ENCODE assay signal across 27 cellular contexts in the genomic region with DNA sequence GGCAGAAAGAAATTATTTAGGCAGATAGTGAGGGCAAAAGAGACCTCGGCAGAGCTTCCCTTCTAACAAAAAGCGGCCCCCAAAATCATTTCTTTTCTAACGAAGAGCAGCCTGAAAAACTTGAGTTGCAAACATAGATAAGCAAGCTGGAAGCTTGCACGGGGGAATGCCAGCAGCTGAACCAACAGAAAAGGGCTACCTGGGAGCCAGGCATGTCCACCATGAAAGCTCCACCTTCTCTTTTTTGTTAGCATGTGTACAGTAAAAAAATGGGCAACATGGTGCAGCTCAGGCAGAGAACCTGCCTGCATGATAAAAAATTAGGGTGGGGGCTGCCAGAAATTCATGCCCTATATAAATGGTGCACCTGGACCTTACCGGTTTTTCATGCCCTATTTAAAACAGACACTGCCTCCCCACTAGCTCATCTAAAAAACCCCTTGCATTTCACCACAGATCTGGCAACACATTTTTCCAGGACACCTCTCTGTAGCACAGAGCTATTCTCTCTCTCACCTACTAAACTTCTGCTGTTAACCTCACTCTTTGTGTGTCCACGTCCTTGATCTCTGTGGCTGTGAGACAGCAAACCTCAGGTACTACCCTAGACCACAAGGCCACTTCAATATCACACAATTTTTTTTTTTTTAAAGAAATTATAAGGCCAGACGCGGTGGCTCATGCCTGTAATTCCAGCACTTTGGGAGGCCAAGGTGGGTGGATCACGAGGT. TPM values are rescaled to one million over a fixed set of nuclear protein-coding genes. Genes with fewer than 3 reads are reported as not detected.
DNase-seq lines count a peak whose midpoint lies in the region; ATAC-seq and TF ChIP-seq lines count a peak whose summit lies in the region.
"Had no signal": no experiment of that assay in that cellular context is flagged by ENCODE, and none has a peak within 500 bp of the region (broad histone marks: within the 10 kb centered on the region; RNA-seq: fewer than 3 reads in every experiment).

No MANE protein-coding gene starts in this region.

- no peaks in the 10 kb centered on the region for H3K27me3 Mint-ChIP-seq in stimulated activated naive CD8-positive, alpha-beta T cell treated with anti-CD3 and anti-CD28 coated beads, Interleukin-15, amount 100 ng/mL, for 72 hours
- no peaks in the 10 kb centered on the region for H3K27me3 Mint-ChIP-seq in activated CD8-positive, alpha-beta T cell treated with anti-CD3 and anti-CD28 coated beads, Interleukin-2, amount 10 ng/mL, durations not matched to agents 7 days and 5 days (ENCODE audit: low read depth)
- H3K27me3 Mint-ChIP-seq in immature natural killer cell (ENCODE audit: low read depth in 3 of 3) = peaks cover 0 to 5% (median 2%) of the 10 kb centered on the region in 3 donors
- H3K27me3 Mint-ChIP-seq: B cell had no signal

- H3K4me3 Mint-ChIP-seq in stimulated activated naive CD8-positive, alpha-beta T cell treated with anti-CD3 and anti-CD28 coated beads, Interleukin-15, amount 100 ng/mL, for 72 hours = no peak overlapping the region
- no peak overlapping the region for H3K4me3 Mint-ChIP-seq in activated CD8-positive, alpha-beta T cell treated with anti-CD3 and anti-CD28 coated beads, Interleukin-2, amount 10 ng/mL, durations not matched to agents 7 days and 5 days
- H3K4me3 Mint-ChIP-seq in immature natural killer cell = peak overlapping the region; percentile 14 to 61 (median 18)
- H3K4me3 Mint-ChIP-seq: B cell, CD14-positive monocyte had no signal

- intact Hi-C loops in dorsolateral prefrontal cortex (cut with DNase I) = no loop called here
- intact Hi-C loops in esophagus squamous epithelium (cut with DNase I) = no loop called here

- H3K4me3 ChIP-seq in dorsolateral prefrontal cortex (no peak overlapping the region), esophagus squamous epithelium (no peak overlapping the region)
- H3K4me3 ChIP-seq: A549, GM23248, HAP-1, Peyer's patch, SJSA1 had no signal

- TF ChIP-seq POLR2A in esophagus squamous epithelium (IDR thresholded peaks at IDR 0.05) = no peak

- no peak for TF ChIP-seq CTCF in dorsolateral prefrontal cortex (IDR thresholded peaks at IDR 0.05 in 54 of 56, conservative IDR thresholded peaks at IDR 0.05 in 2 of 56; ENCODE audit: low read depth in 1 of 56, partially characterized antibody in 56 of 56)
- TF ChIP-seq CTCF in esophagus squamous epithelium (IDR thresholded peaks at IDR 0.05) = no peak

- POLR2A ChIA-PET in activated CD8-positive, alpha-beta T cell treated with anti-CD3 and anti-CD28 coated beads, Interleukin-2, amount 10 ng/mL, durations not matched to agents 7 days and 5 days (lab: Charles Lee) = interaction anchor here (1.1 to 1.2 kb wide), 2 partner anchors 18 to 30 kb away, joined by 3 read pairs; a partner anchor contains a TSS

- H3K36me3 ChIP-seq in esophagus squamous epithelium = peaks cover 0 to 37% (median 0%) of the 10 kb centered on the region in 3 donors
- H3K36me3 ChIP-seq: SJSA1 had no signal

- no peaks in the 10 kb centered on the region for H3K4me1 ChIP-seq in esophagus squamous epithelium
- H3K4me1 ChIP-seq: A549, HAP-1, Peyer's patch, SJSA1 had no signal

- no peaks in the 10 kb centered on the region for H3K9me3 ChIP-seq in esophagus squamous epithelium
- H3K9me3 ChIP-seq: A549, HAP-1, Peyer's patch, SJSA1 had no signal

- DNase-seq in stimulated activated naive CD8-positive, alpha-beta T cell treated with anti-CD3 and anti-CD28 coated beads, Interleukin-15, amount 100 ng/mL, for 72 hours = no peak
- DNase-seq in stimulated activated naive CD8-positive, alpha-beta T cell treated with anti-CD3 and anti-CD28 coated beads, Interleukin-15, Interleukin-2, amounts not matched to agents 100 U/mL and 50 U/mL, for 24 hours = no peak
- DNase-seq in activated CD8-positive, alpha-beta T cell treated with anti-CD3 and anti-CD28 coated beads, Interleukin-2, amount 10 ng/mL, durations not matched to agents 7 days and 5 days = no peak
- DNase-seq in immature natural killer cell (peak; percentile 62 to 75 (median 65)), HuH-7.5 (ENCODE audit: low spot score) (no peak), dorsolateral prefrontal cortex (no peak), esophagus squamous epithelium (lab: John Stamatoyannopoulos, UW) (no peak)
- DNase-seq: DMS53; EL; GF-D8; GM23248; NCI-H1092 treated with DMSO at 0.1 percent for 48 hours; NCI-H1436 treated with DMSO at 0.1 percent for 48 hours; NCI-H2171; NCI-H345; NCI-H524; NCI-H774; NK-92 treated with Interleukin-12 subunit alpha and Interleukin-12 subunit beta, amount 100 ng/mL, for 24 hours; Peyer's patch had no signal

- no peaks in the 10 kb centered on the region for H3K27me3 ChIP-seq in dorsolateral prefrontal cortex
- H3K27me3 ChIP-seq in esophagus squamous epithelium = no peaks in the 10 kb centered on the region
- H3K27me3 ChIP-seq: Peyer's patch, SJSA1 had no signal

- CTCF ChIA-PET in activated CD8-positive, alpha-beta T cell treated with anti-CD3 and anti-CD28 coated beads, Interleukin-2, amount 10 ng/mL, durations not matched to agents 7 days and 5 days (lab: Charles Lee) = interaction anchor here (1.5 to 2.0 kb wide), 2 partner anchors 29 to 34 kb away, joined by 3 to 14 read pairs; a partner anchor contains a TSS

- H3K27ac ChIP-seq in dorsolateral prefrontal cortex (no peak overlapping the region), esophagus squamous epithelium (no peak overlapping the region)
- H3K27ac ChIP-seq: A549, GM23248, HL-60, KMS-11, Peyer's patch, SJSA1 had no signal

- H3K27ac Mint-ChIP-seq in stimulated activated naive CD8-positive, alpha-beta T cell treated with anti-CD3 and anti-CD28 coated beads, Interleukin-15, amount 100 ng/mL, for 72 hours = no peak overlapping the region
- H3K27ac Mint-ChIP-seq in activated CD8-positive, alpha-beta T cell treated with anti-CD3 and anti-CD28 coated beads, Interleukin-2, amount 10 ng/mL, durations not matched to agents 7 days and 5 days = peak overlapping the region; percentile 21
- peak overlapping the region; percentile 3 to 73 (median 42) for H3K27ac Mint-ChIP-seq in immature natural killer cell
- H3K27ac Mint-ChIP-seq: B cell, CD14-positive monocyte had no signal

- no peaks in the 10 kb centered on the region for H3K4me1 Mint-ChIP-seq in stimulated activated naive CD8-positive, alpha-beta T cell treated with anti-CD3 and anti-CD28 coated beads, Interleukin-15, amount 100 ng/mL, for 72 hours
- peaks cover 6% of the 10 kb centered on the region for H3K4me1 Mint-ChIP-seq in activated CD8-positive, alpha-beta T cell treated with anti-CD3 and anti-CD28 coated beads, Interleukin-2, amount 10 ng/mL, durations not matched to agents 7 days and 5 days (ENCODE audit: low read depth)
- H3K4me1 Mint-ChIP-seq in immature natural killer cell = peaks cover 15 to 22% of the 10 kb centered on the region in 2 donors
- H3K4me1 Mint-ChIP-seq: B cell had no signal

- no peaks in the 10 kb centered on the region for H3K9me3 Mint-ChIP-seq in stimulated activated naive CD8-positive, alpha-beta T cell treated with anti-CD3 and anti-CD28 coated beads, Interleukin-15, amount 100 ng/mL, for 72 hours
- H3K9me3 Mint-ChIP-seq in activated CD8-positive, alpha-beta T cell treated with anti-CD3 and anti-CD28 coated beads, Interleukin-2, amount 10 ng/mL, durations not matched to agents 7 days and 5 days (ENCODE audit: insufficient read depth) = no peaks in the 10 kb centered on the region
- H3K9me3 Mint-ChIP-seq in immature natural killer cell = peaks cover 0 to 3% (median 0%) of the 10 kb centered on the region in 6 donors

- peaks cover 26% of the 10 kb centered on the region for H3K36me3 Mint-ChIP-seq in activated CD8-positive, alpha-beta T cell treated with anti-CD3 and anti-CD28 coated beads, Interleukin-2, amount 10 ng/mL, durations not matched to agents 7 days and 5 days (ENCODE audit: low read depth)
- peaks cover 4 to 19% (median 12%) of the 10 kb centered on the region in 3 donors for H3K36me3 Mint-ChIP-seq in immature natural killer cell

- 85 to 86% methylated on average over 6 to 8 of the region's 9 CpGs for WGBS in esophagus squamous epithelium, 2 donors

- peak; percentile 56 for ATAC-seq in stimulated activated naive CD8-positive, alpha-beta T cell treated with anti-CD3 and anti-CD28 coated beads, Interleukin-15, amount 100 ng/mL, for 72 hours
- ATAC-seq in stimulated activated naive CD8-positive, alpha-beta T cell treated with anti-CD3 and anti-CD28 coated beads, Interleukin-15, Interleukin-2, amounts not matched to agents 100 U/mL and 50 U/mL, for 24 hours = no peak
- no peak for ATAC-seq in activated CD8-positive, alpha-beta T cell treated with anti-CD3 and anti-CD28 coated beads, Interleukin-2, amount 10 ng/mL, durations not matched to agents 7 days and 5 days
- no peak for ATAC-seq in HG03097 (IDR thresholded peaks at IDR 0.05; ENCODE audit: low FRiP score, unreplicated experiment)
- ATAC-seq: A549 had no signal

RNA-seq across cellular contexts. Expression of a gene that starts 18.7 kb away (rescaled TPM):
- total RNA-seq in activated CD8-positive, alpha-beta T cell treated with anti-CD3 and anti-CD28 coated beads, Interleukin-2, amount 10 ng/mL, durations not matched to agents 7 days and 5 days = 10 to 100 TPM; 20.0 to 20.2 TPM
- polyA plus RNA-seq in immature natural killer cell = 10 to 100 TPM; 11.8 to 24.7 (median 20.4) TPM
- total RNA-seq in dorsolateral prefrontal cortex (10 to 100 TPM; 18.5 to 34.5 (median 25.1) TPM), esophagus squamous epithelium (10 to 100 TPM; 16.3 to 22.0 (median 21.8) TPM)

RNA-seq across cellular contexts. Expression of a gene that starts 29.4 kb away (rescaled TPM):
- 1 to 10 TPM in 1 of 2 experiments, under 1 TPM in 1; 0.60 to 1.3 TPM for total RNA-seq in activated CD8-positive, alpha-beta T cell treated with anti-CD3 and anti-CD28 coated beads, Interleukin-2, amount 10 ng/mL, durations not matched to agents 7 days and 5 days
- 1 to 10 TPM; 1.2 to 3.2 (median 2.2) TPM for polyA plus RNA-seq in immature natural killer cell
- total RNA-seq in dorsolateral prefrontal cortex = 10 to 100 TPM in 5 of 120 experiments, 1 to 10 TPM in 115; 4.2 to 12.5 (median 7.3) TPM
- 1 to 10 TPM in 1 of 4 donors, under 1 TPM in 3; 0.44 to 1.3 (median 0.58) TPM for total RNA-seq in esophagus squamous epithelium

RNA-seq across cellular contexts. Expression of a gene that starts 34.9 kb away (rescaled TPM):
- total RNA-seq in activated CD8-positive, alpha-beta T cell treated with anti-CD3 and anti-CD28 coated beads, Interleukin-2, amount 10 ng/mL, durations not matched to agents 7 days and 5 days = 100 to 1,000 TPM; 102 to 109 TPM
- 10 to 100 TPM; 48.1 to 98.7 (median 68.1) TPM for polyA plus RNA-seq in immature natural killer cell
- total RNA-seq in dorsolateral prefrontal cortex (10 to 100 TPM; 33.5 to 67.3 (median 51.5) TPM), esophagus squamous epithelium (10 to 100 TPM; 14.3 to 47.9 (median 36.8) TPM)

Comparison
In these comparisons a context has a peak if more than half of its experiments do, and no peak if none do; other contexts are left out.
1. DNase-seq: peak in immature natural killer cell (3 of 3); none in stimulated activated naive CD8-positive, alpha-beta T cell treated with anti-CD3 and anti-CD28 coated beads, Interleukin-15, amount 100 ng/mL, for 72 hours (0 of 2), stimulated activated naive CD8-positive, alpha-beta T cell treated with anti-CD3 and anti-CD28 coated beads, Interleukin-15, Interleukin-2, amounts not matched to agents 100 U/mL and 50 U/mL, for 24 hours (single experiment), activated CD8-positive, alpha-beta T cell treated with anti-CD3 and anti-CD28 coated beads, Interleukin-2, amount 10 ng/mL, durations not matched to agents 7 days and 5 days (single experiment), HuH-7.5 (single experiment), dorsolateral prefrontal cortex (0 of 10) and esophagus squamous epithelium (single experiment).
2. H3K27ac Mint-ChIP-seq: peak in activated CD8-positive, alpha-beta T cell treated with anti-CD3 and anti-CD28 coated beads, Interleukin-2, amount 10 ng/mL, durations not matched to agents 7 days and 5 days (single experiment) and immature natural killer cell (6 of 6); none in stimulated activated naive CD8-positive, alpha-beta T cell treated with anti-CD3 and anti-CD28 coated beads, Interleukin-15, amount 100 ng/mL, for 72 hours (0 of 2).
3. H3K4me3 Mint-ChIP-seq: peak in immature natural killer cell (5 of 5); none in stimulated activated naive CD8-positive, alpha-beta T cell treated with anti-CD3 and anti-CD28 coated beads, Interleukin-15, amount 100 ng/mL, for 72 hours (0 of 2) and activated CD8-positive, alpha-beta T cell treated with anti-CD3 and anti-CD28 coated beads, Interleukin-2, amount 10 ng/mL, durations not matched to agents 7 days and 5 days (single experiment).